Comparison of ENCODE assay signal across 1 cellular context in genomic region chr12:69570000-69570516, GRCh38.
A peak's percentile ranks its signal among the peaks of the same experiment; 100 is the strongest.
TF ChIP-seq lines count a peak whose summit lies in the region.

No MANE protein-coding gene starts in this region.

TF ChIP-seq in A549, 52 proteins besides CTCF, POLR2A, EP300 and RAD21 (continued from another document):
- TF ChIP-seq EHMT2 (IDR thresholded peaks at IDR 0.05; ENCODE audit: low read depth) (no peak), PBX3 (IDR thresholded peaks at IDR 0.05) (no peak), CEBPB (IDR thresholded peaks at IDR 0.05) (peak; percentile 28 to 66; a peak in 1 of 4 replicates), BHLHE40 (IDR thresholded peaks at IDR 0.05; ENCODE audit: low read depth, low read length) (no peak), JUN (IDR thresholded peaks at IDR 0.05) (peak in 1 of 2 experiments; percentile 46; a peak in 2 of 5 replicates), BCL3 (IDR thresholded peaks at IDR 0.05) (no peak), HOXB13 (CRISPR knock-in tag; IDR thresholded peaks at IDR 0.05; ENCODE audit: low read depth) (peak; percentile 45; the same call in 1 of the 2 replicates), RARB (CRISPR knock-in tag; IDR thresholded peaks at IDR 0.05) (0 out of 2 replicates have a peak, but pooled peaks have one; percentile 55), ZNF302 (CRISPR knock-in tag; IDR thresholded peaks at IDR 0.05) (peak; percentile 64; the same call in 1 of the 2 replicates), MYC (IDR thresholded peaks at IDR 0.05; ENCODE audit: borderline replicate concordance, low read length) (no peak), ELK1 (IDR thresholded peaks at IDR 0.05; ENCODE audit: low read depth, low read length) (no peak), TFCP2L1 (CRISPR knock-in tag; IDR thresholded peaks at IDR 0.05) (0 out of 2 replicates have a peak, but pooled peaks have one; percentile 64), FOXS1 (CRISPR knock-in tag; IDR thresholded peaks at IDR 0.05) (peak; percentile 62; the same call in 1 of the 2 replicates), PHF8 (IDR thresholded peaks at IDR 0.05; ENCODE audit: borderline replicate concordance, low read depth) (no peak), REST (IDR thresholded peaks at IDR 0.05) (no peak), HEYL (CRISPR knock-in tag; IDR thresholded peaks at IDR 0.05) (0 out of 2 replicates have a peak, but pooled peaks have one; percentile 63), NPAS2 (CRISPR knock-in tag; IDR thresholded peaks at IDR 0.05; ENCODE audit: borderline replicate concordance) (no peak), HDAC2 (IDR thresholded peaks at IDR 0.05) (no peak), RCOR1 (IDR thresholded peaks at IDR 0.05; ENCODE audit: low read depth, low read length) (no peak), USF2 (IDR thresholded peaks at IDR 0.05) (no peak), FOSB (CRISPR knock-in tag; IDR thresholded peaks at IDR 0.05) (peak; percentile 40; the same call in 1 of the 2 replicates), CBX2 (IDR thresholded peaks at IDR 0.05; ENCODE audit: borderline replicate concordance, low read depth) (no peak), KDM5A (IDR thresholded peaks at IDR 0.05) (no peak), EHF (CRISPR knock-in tag; IDR thresholded peaks at IDR 0.05) (peak; percentile 64; the same call in 1 of the 2 replicates), TP53 (CRISPR knock-in tag; IDR thresholded peaks at IDR 0.05) (peak; percentile 74; the same call in 1 of the 2 replicates), MAX (IDR thresholded peaks at IDR 0.05) (peak; percentile 67), GATA3 (IDR thresholded peaks at IDR 0.05; ENCODE audit: borderline replicate concordance) (peak; percentile 60; the same call in 1 of the 2 replicates)
